In the genomic region with DNA sequence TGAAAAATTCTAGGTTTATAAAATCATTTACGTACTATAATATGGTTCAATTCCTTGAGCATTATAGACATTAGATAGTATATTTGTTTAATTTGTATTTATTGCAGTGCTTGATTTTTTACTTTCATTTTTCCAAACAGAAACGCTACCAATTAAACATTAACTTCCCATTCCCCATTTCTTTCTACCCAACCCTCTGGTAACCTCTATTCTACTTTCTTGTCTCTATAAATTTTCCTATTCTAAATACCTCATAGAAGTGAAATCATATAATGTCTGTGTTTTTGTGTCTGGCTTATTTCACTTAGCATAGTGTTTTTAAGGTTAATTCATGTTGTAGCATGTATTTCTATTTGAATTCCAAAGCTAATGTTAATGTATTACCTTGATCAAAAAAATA, we compare ENCODE assay signal across 1 cellular context.
TF ChIP-seq lines count a peak whose summit lies in the region.

No MANE protein-coding gene starts in this region.

TF ChIP-seq in HepG2, 621 proteins besides CTCF, POLR2A, EP300 and RAD21 (continued from another document):
- TF ChIP-seq ZNF33A (CRISPR knock-in tag; IDR thresholded peaks at IDR 0.05; ENCODE audit: borderline replicate concordance), result no peak
TF ChIP-seq in HepG2: peak in this region for 0.
